In the genomic region with DNA sequence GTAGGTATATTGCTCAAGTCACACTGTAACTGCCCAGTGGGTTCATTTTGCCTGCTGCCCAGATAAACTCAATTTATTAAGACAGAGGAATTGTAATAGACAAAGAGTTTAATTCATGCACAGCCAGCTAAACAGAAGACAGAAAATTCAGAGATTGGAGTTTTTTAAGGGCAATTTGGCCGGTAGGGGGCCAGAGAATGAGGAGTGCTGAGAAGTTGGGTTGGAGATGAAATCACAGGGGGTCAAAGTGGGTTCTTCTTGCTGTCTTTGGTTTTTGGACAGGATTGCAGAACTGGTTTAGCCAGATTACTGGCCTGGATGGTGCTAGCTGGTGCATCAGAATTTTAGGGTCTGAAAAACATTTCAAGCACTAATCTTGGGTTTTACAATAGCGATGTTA, we compare ENCODE assay signal across 20 cellular contexts. TPM values are rescaled to one million over a fixed set of nuclear protein-coding genes. Genes with fewer than 3 reads are reported as not detected.
A peak's percentile ranks its signal among the peaks of the same experiment; 100 is the strongest.
DNase-seq lines count a peak whose midpoint lies in the region; ATAC-seq and TF ChIP-seq lines count a peak whose summit lies in the region.
"Had no signal": no experiment of that assay in that cellular context is flagged by ENCODE, and none has a peak within 500 bp of the region (broad histone marks: within the 10 kb centered on the region; RNA-seq: fewer than 3 reads in every experiment).

No MANE protein-coding gene starts in this region.

- H3K27ac ChIP-seq in OCI-LY1 (ENCODE audit: low read depth, low read length, poor library complexity, severe bottlenecking), result no peak overlapping the region
- H3K27ac ChIP-seq: heart left ventricle, left lung, SK-N-MC, skin epidermis had no signal

- H3K4me2 ChIP-seq in OCI-LY1 (ENCODE audit: low read length), result no peak overlapping the region

- no peak overlapping the region for H3K4me3 ChIP-seq in GM12864 (ENCODE audit: low read depth, low read length)
- H3K4me3 ChIP-seq in OCI-LY1 (ENCODE audit: low read depth, low read length, poor library complexity, severe bottlenecking), result no peak overlapping the region
- H3K4me3 ChIP-seq in fibroblast of mammary gland (ENCODE audit: control insufficient read depth, low read depth, low read length), result no peak overlapping the region
- H3K4me3 ChIP-seq: heart left ventricle, left lung, SK-N-MC, skin epidermis had no signal

- H3K9me2 ChIP-seq in OCI-LY1 (ENCODE audit: low read depth, low read length), result no peaks in the 10 kb centered on the region

- H4K20me1 ChIP-seq in OCI-LY1 (ENCODE audit: insufficient read depth, low read length), result no peaks in the 10 kb centered on the region

- H3K4me3 Mint-ChIP-seq in activated CD4-positive, alpha-beta memory T cell treated with anti-CD3 and anti-CD28 coated beads, Interleukin-2, amount 10 ng/mL, durations not matched to agents 7 days and 5 days, result no peak overlapping the region
- H3K4me3 Mint-ChIP-seq: activated T-cell treated with anti-CD3 and anti-CD28 coated beads, Interleukin-2, amount 50 U/mL, for 24 hours; CD8-positive, alpha-beta memory T cell had no signal

- no peaks in the 10 kb centered on the region for H3K9me3 Mint-ChIP-seq in activated CD4-positive, alpha-beta memory T cell treated with anti-CD3 and anti-CD28 coated beads, Interleukin-2, amount 10 ng/mL, durations not matched to agents 7 days and 5 days
- H3K9me3 Mint-ChIP-seq: activated T-cell treated with anti-CD3 and anti-CD28 coated beads, Interleukin-2, amount 50 U/mL, for 24 hours; CD8-positive, alpha-beta memory T cell had no signal

- DNase-seq in AG09319 (ENCODE audit: extremely low read depth, low read depth) (no peak), GM12864 (ENCODE audit: low read depth) (no peak), fibroblast of mammary gland (ENCODE audit: low read depth) (no peak), C1 segment of cervical spinal cord (lab: John Stamatoyannopoulos, UW) (no peak)
- no peak for DNase-seq in activated CD4-positive, alpha-beta memory T cell treated with anti-CD3 and anti-CD28 coated beads, Interleukin-2, amount 10 ng/mL, durations not matched to agents 7 days and 5 days
- DNase-seq: activated CD4-positive, CD25-positive, alpha-beta regulatory T cell; activated T-cell treated with anti-CD3 and anti-CD28 coated beads, Interleukin-2, amount 50 U/mL, for 24 hours; amniotic stem cell; CD8-positive, alpha-beta memory T cell; effector memory CD4-positive, alpha-beta T cell; heart left ventricle; left lung; NCI-H1048; NCI-H526 treated with DMSO at 0.1 percent for 48 hours had no signal

- no peak overlapping the region for H3K27ac Mint-ChIP-seq in activated CD4-positive, alpha-beta memory T cell treated with anti-CD3 and anti-CD28 coated beads, Interleukin-2, amount 10 ng/mL, durations not matched to agents 7 days and 5 days
- H3K27ac Mint-ChIP-seq: activated T-cell treated with anti-CD3 and anti-CD28 coated beads, Interleukin-2, amount 50 U/mL, for 24 hours; CD8-positive, alpha-beta memory T cell had no signal

- TF ChIP-seq CTCF in AG09319 (IDR thresholded peaks at IDR 0.05; ENCODE audit: low read depth, low read length), result peak; percentile 4
- TF ChIP-seq CTCF in GM12864 (IDR thresholded peaks at IDR 0.05; ENCODE audit: low read depth, low read length, missing control alignments), result peak; percentile 58
- peak; percentile 54 for TF ChIP-seq CTCF in OCI-LY1 (IDR thresholded peaks at IDR 0.05; ENCODE audit: low read length)
- peak; percentile 44 for TF ChIP-seq CTCF in fibroblast of mammary gland (conservative IDR thresholded peaks at IDR 0.05; ENCODE audit: control insufficient read depth, insufficient read depth, low read depth, low read length)

- H3K27me3 Mint-ChIP-seq in activated CD4-positive, alpha-beta memory T cell treated with anti-CD3 and anti-CD28 coated beads, Interleukin-2, amount 10 ng/mL, durations not matched to agents 7 days and 5 days, result peaks cover 4% of the 10 kb centered on the region

- no peaks in the 10 kb centered on the region for H3K79me2 ChIP-seq in OCI-LY1 (ENCODE audit: insufficient read depth, low read length)

- no peaks in the 10 kb centered on the region for H3K9me3 ChIP-seq in OCI-LY1 (ENCODE audit: low read length)
- H3K9me3 ChIP-seq: heart left ventricle, left lung had no signal

- H2AFZ ChIP-seq in OCI-LY1 (ENCODE audit: low read length), result no peak overlapping the region

- no peaks in the 10 kb centered on the region for H3K36me3 ChIP-seq in OCI-LY1 (ENCODE audit: insufficient read depth, low read length)
- H3K36me3 ChIP-seq: heart left ventricle, left lung had no signal

- H3K4me1 ChIP-seq in OCI-LY1 (ENCODE audit: insufficient read depth, low read length, severe bottlenecking), result no peaks in the 10 kb centered on the region

- H3K36me3 Mint-ChIP-seq in activated CD4-positive, alpha-beta memory T cell treated with anti-CD3 and anti-CD28 coated beads, Interleukin-2, amount 10 ng/mL, durations not matched to agents 7 days and 5 days (ENCODE audit: low read depth), result no peaks in the 10 kb centered on the region
- H3K36me3 Mint-ChIP-seq: CD8-positive, alpha-beta memory T cell had no signal

- no peaks in the 10 kb centered on the region for H3F3A ChIP-seq in OCI-LY1 (ENCODE audit: insufficient read depth, low read length)

- CTCF ChIA-PET in activated CD4-positive, alpha-beta memory T cell treated with anti-CD3 and anti-CD28 coated beads, Interleukin-2, amount 10 ng/mL, durations not matched to agents 7 days and 5 days (lab: Charles Lee), result interaction anchor here (1.0 kb wide), 1 partner anchor 126 kb away, joined by 3 read pairs; no protein-coding TSS in a partner anchor

- no peaks in the 10 kb centered on the region for H3K4me1 Mint-ChIP-seq in activated CD4-positive, alpha-beta memory T cell treated with anti-CD3 and anti-CD28 coated beads, Interleukin-2, amount 10 ng/mL, durations not matched to agents 7 days and 5 days
- H3K4me1 Mint-ChIP-seq: CD8-positive, alpha-beta memory T cell had no signal

- POLR2A ChIA-PET in activated CD4-positive, alpha-beta memory T cell treated with anti-CD3 and anti-CD28 coated beads, Interleukin-2, amount 10 ng/mL, durations not matched to agents 7 days and 5 days (lab: Charles Lee), result no interaction called here

- no peak for ATAC-seq in HG02642 (IDR thresholded peaks at IDR 0.05; ENCODE audit: poor library complexity, unreplicated experiment)
- no peak for ATAC-seq in GM21390 (IDR thresholded peaks at IDR 0.05; ENCODE audit: unreplicated experiment)
- ATAC-seq: heart left ventricle, left lung had no signal

- no peaks in the 10 kb centered on the region; the same call in 1 of the 2 replicates for H3K27me3 ChIP-seq in OCI-LY1 (ENCODE audit: insufficient read depth, low read length)
- H3K27me3 ChIP-seq: heart left ventricle, left lung had no signal

- no peak overlapping the region for H3K9ac ChIP-seq in OCI-LY1 (ENCODE audit: low read length)

RNA-seq across cellular contexts. Expression of gene IL33, which starts 20.7 kb away (rescaled TPM):
- total RNA-seq in activated CD4-positive, alpha-beta memory T cell treated with anti-CD3 and anti-CD28 coated beads, Interleukin-2, amount 10 ng/mL, durations not matched to agents 7 days and 5 days, result not detected
- total RNA-seq: CD8-positive, alpha-beta memory T cell; H1 had no signal

Comparison
In these comparisons a context has a peak if more than half of its experiments do, and no peak if none do; other contexts are left out.
1. CTCF ChIP-seq: peak in every context shown above with its lines; median percentile 58 in GM12864; 54 in OCI-LY1; 44 in fibroblast of mammary gland; 4 in AG09319.